Comparison of ENCODE assay signal across 9 cellular contexts in the genomic region with DNA sequence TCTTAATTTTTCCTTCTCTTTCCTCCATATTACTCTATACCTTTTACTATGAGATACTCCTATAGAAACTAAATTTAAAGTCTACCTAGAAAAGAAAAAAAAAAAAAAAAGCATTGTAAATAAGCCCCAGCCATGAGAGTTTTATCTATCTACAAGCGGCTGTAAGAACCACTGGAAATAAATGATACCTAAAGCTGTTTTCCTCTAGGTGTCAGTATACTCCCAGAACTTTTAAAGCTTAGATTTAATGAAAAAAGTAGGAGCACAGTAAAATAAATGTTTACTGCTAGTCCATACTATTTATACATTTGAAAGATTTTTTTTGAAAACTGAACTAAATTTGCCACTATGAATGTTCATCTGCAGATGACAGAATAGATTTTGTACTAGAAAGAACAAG. TPM values are rescaled to one million over a fixed set of nuclear protein-coding genes. Genes with fewer than 3 reads are reported as not detected.
DNase-seq lines count a peak whose midpoint lies in the region; ATAC-seq and TF ChIP-seq lines count a peak whose summit lies in the region.
"Had no signal": no experiment of that assay in that cellular context is flagged by ENCODE, and none has a peak within 500 bp of the region (broad histone marks: within the 10 kb centered on the region; RNA-seq: fewer than 3 reads in every experiment).

No MANE protein-coding gene starts in this region.

- POLR2A ChIA-PET in activated CD4-positive, alpha-beta T cell treated with anti-CD3 and anti-CD28 coated beads, Interleukin-2, amount 10 ng/mL, durations not matched to agents 7 days and 5 days (lab: Charles Lee) = no interaction called here

- H3K4me3 Mint-ChIP-seq in brain = peak overlapping the region in 3 of 5 experiments; percentile 10 to 62 (median 52)
- no peak overlapping the region for H3K4me3 Mint-ChIP-seq in activated CD4-positive, alpha-beta T cell treated with anti-CD3 and anti-CD28 coated beads, Interleukin-2, amount 10 ng/mL, durations not matched to agents 7 days and 5 days
- H3K4me3 Mint-ChIP-seq in activated CD4-positive, alpha-beta T cell treated with anti-CD3 and anti-CD28 coated beads, Interleukin-2, amount 10 ng/mL, durations not matched to agents 24 days and 14 days = no peak overlapping the region
- H3K4me3 Mint-ChIP-seq: central memory CD8-positive, alpha-beta T cell had no signal

- DNase-seq in DMS114 treated with DMSO at 0.1 percent for 48 hours (lab: John Stamatoyannopoulos, UW; ENCODE audit: unreplicated experiment) (peak; percentile 35), NCI-H2081 (lab: John Stamatoyannopoulos, UW) (peak; percentile 22 to 52), medulla oblongata (ENCODE audit: extremely low spot score) (peak; percentile 52)
- no peak for DNase-seq in activated CD4-positive, alpha-beta T cell treated with anti-CD3 and anti-CD28 coated beads, Interleukin-2, amount 10 ng/mL, durations not matched to agents 7 days and 5 days
- DNase-seq in activated CD4-positive, alpha-beta T cell treated with anti-CD3 and anti-CD28 coated beads, Interleukin-2, amount 10 ng/mL, durations not matched to agents 24 days and 14 days = no peak

- no peak for ATAC-seq in GM21381 (IDR thresholded peaks at IDR 0.05; ENCODE audit: unreplicated experiment)
- no peak for ATAC-seq in GM18909 (IDR thresholded peaks at IDR 0.05; ENCODE audit: poor library complexity, unreplicated experiment)

- no peaks in the 10 kb centered on the region for H3K36me3 Mint-ChIP-seq in brain
- H3K36me3 Mint-ChIP-seq in activated CD4-positive, alpha-beta T cell treated with anti-CD3 and anti-CD28 coated beads, Interleukin-2, amount 10 ng/mL, durations not matched to agents 7 days and 5 days (ENCODE audit: low read depth) = no peaks in the 10 kb centered on the region
- H3K36me3 Mint-ChIP-seq in activated CD4-positive, alpha-beta T cell treated with anti-CD3 and anti-CD28 coated beads, Interleukin-2, amount 10 ng/mL, durations not matched to agents 24 days and 14 days (ENCODE audit: low read depth) = no peaks in the 10 kb centered on the region

- peak; percentile 62 to 73 for TF ChIP-seq CTCF in brain (conservative IDR thresholded peaks at IDR 0.05)

- intact Hi-C loops in activated CD4-positive, alpha-beta T cell treated with anti-CD3 and anti-CD28 coated beads, Interleukin-2, amount 10 ng/mL, durations not matched to agents 24 days and 14 days (cut with micrococcal nuclease) = no loop called here

- H3K9me3 Mint-ChIP-seq in brain = no peaks in the 10 kb centered on the region
- H3K9me3 Mint-ChIP-seq in activated CD4-positive, alpha-beta T cell treated with anti-CD3 and anti-CD28 coated beads, Interleukin-2, amount 10 ng/mL, durations not matched to agents 7 days and 5 days = peaks cover 1% of the 10 kb centered on the region
- H3K9me3 Mint-ChIP-seq in activated CD4-positive, alpha-beta T cell treated with anti-CD3 and anti-CD28 coated beads, Interleukin-2, amount 10 ng/mL, durations not matched to agents 24 days and 14 days = no peaks in the 10 kb centered on the region

- CTCF ChIA-PET in activated CD4-positive, alpha-beta T cell treated with anti-CD3 and anti-CD28 coated beads, Interleukin-2, amount 10 ng/mL, durations not matched to agents 7 days and 5 days (lab: Charles Lee) = no interaction called here

- peaks cover 23% of the 10 kb centered on the region for H3K4me1 Mint-ChIP-seq in brain
- H3K4me1 Mint-ChIP-seq in activated CD4-positive, alpha-beta T cell treated with anti-CD3 and anti-CD28 coated beads, Interleukin-2, amount 10 ng/mL, durations not matched to agents 7 days and 5 days = no peaks in the 10 kb centered on the region
- H3K4me1 Mint-ChIP-seq in activated CD4-positive, alpha-beta T cell treated with anti-CD3 and anti-CD28 coated beads, Interleukin-2, amount 10 ng/mL, durations not matched to agents 24 days and 14 days = no peaks in the 10 kb centered on the region
- H3K4me1 Mint-ChIP-seq: central memory CD8-positive, alpha-beta T cell had no signal

- no peaks in the 10 kb centered on the region for H3K27me3 Mint-ChIP-seq in brain
- no peaks in the 10 kb centered on the region for H3K27me3 Mint-ChIP-seq in activated CD4-positive, alpha-beta T cell treated with anti-CD3 and anti-CD28 coated beads, Interleukin-2, amount 10 ng/mL, durations not matched to agents 7 days and 5 days
- H3K27me3 Mint-ChIP-seq in activated CD4-positive, alpha-beta T cell treated with anti-CD3 and anti-CD28 coated beads, Interleukin-2, amount 10 ng/mL, durations not matched to agents 24 days and 14 days = no peaks in the 10 kb centered on the region
- H3K27me3 Mint-ChIP-seq: central memory CD8-positive, alpha-beta T cell had no signal

- H3K27ac Mint-ChIP-seq in brain = peak overlapping the region in 3 of 5 experiments; percentile 21 to 77 (median 64)
- no peak overlapping the region for H3K27ac Mint-ChIP-seq in activated CD4-positive, alpha-beta T cell treated with anti-CD3 and anti-CD28 coated beads, Interleukin-2, amount 10 ng/mL, durations not matched to agents 7 days and 5 days
- H3K27ac Mint-ChIP-seq in activated CD4-positive, alpha-beta T cell treated with anti-CD3 and anti-CD28 coated beads, Interleukin-2, amount 10 ng/mL, durations not matched to agents 24 days and 14 days = no peak overlapping the region

RNA-seq across cellular contexts. Expression of gene TYRP1, which starts 26.2 kb away (rescaled TPM):
- polyA plus RNA-seq in brain (ENCODE audit: insufficient read depth, low read depth, low replicate concordance) = 0.19 TPM
- not detected for total RNA-seq in activated CD4-positive, alpha-beta T cell treated with anti-CD3 and anti-CD28 coated beads, Interleukin-2, amount 10 ng/mL, durations not matched to agents 7 days and 5 days
- not detected in 2 replicates for total RNA-seq in activated CD4-positive, alpha-beta T cell treated with anti-CD3 and anti-CD28 coated beads, Interleukin-2, amount 10 ng/mL, durations not matched to agents 24 days and 14 days

RNA-seq across cellular contexts. Expression of gene LURAP1L, which starts 55.4 kb away (rescaled TPM):
- 2.8 TPM for polyA plus RNA-seq in brain (ENCODE audit: insufficient read depth, low read depth, low replicate concordance)
- total RNA-seq in activated CD4-positive, alpha-beta T cell treated with anti-CD3 and anti-CD28 coated beads, Interleukin-2, amount 10 ng/mL, durations not matched to agents 7 days and 5 days = not detected
- not detected in 2 replicates for total RNA-seq in activated CD4-positive, alpha-beta T cell treated with anti-CD3 and anti-CD28 coated beads, Interleukin-2, amount 10 ng/mL, durations not matched to agents 24 days and 14 days

Comparison
In these comparisons a context has a peak if more than half of its experiments do, and no peak if none do; other contexts are left out.
1. DNase-seq: peak in DMS114 treated with DMSO at 0.1 percent for 48 hours (single experiment), NCI-H2081 (2 of 2) and medulla oblongata (single experiment); none in activated CD4-positive, alpha-beta T cell treated with anti-CD3 and anti-CD28 coated beads, Interleukin-2, amount 10 ng/mL, durations not matched to agents 7 days and 5 days (single experiment) and activated CD4-positive, alpha-beta T cell treated with anti-CD3 and anti-CD28 coated beads, Interleukin-2, amount 10 ng/mL, durations not matched to agents 24 days and 14 days (single experiment).
2. H3K27ac Mint-ChIP-seq: peak in brain (3 of 5); none in activated CD4-positive, alpha-beta T cell treated with anti-CD3 and anti-CD28 coated beads, Interleukin-2, amount 10 ng/mL, durations not matched to agents 7 days and 5 days (single experiment) and activated CD4-positive, alpha-beta T cell treated with anti-CD3 and anti-CD28 coated beads, Interleukin-2, amount 10 ng/mL, durations not matched to agents 24 days and 14 days (single experiment).
3. H3K4me3 Mint-ChIP-seq: peak in brain (3 of 5); none in activated CD4-positive, alpha-beta T cell treated with anti-CD3 and anti-CD28 coated beads, Interleukin-2, amount 10 ng/mL, durations not matched to agents 7 days and 5 days (single experiment) and activated CD4-positive, alpha-beta T cell treated with anti-CD3 and anti-CD28 coated beads, Interleukin-2, amount 10 ng/mL, durations not matched to agents 24 days and 14 days (single experiment).